9 cellular contexts compared by ENCODE assay signal in genomic region chr5:172766287-172767104, GRCh38. TPM values are rescaled to one million over a fixed set of nuclear protein-coding genes. Genes with fewer than 3 reads are reported as not detected.
DNase-seq lines count a peak whose midpoint lies in the region; ATAC-seq and TF ChIP-seq lines count a peak whose summit lies in the region.
"Had no signal": no experiment of that assay in that cellular context is flagged by ENCODE, and none has a peak within 500 bp of the region (broad histone marks: within the 10 kb centered on the region; RNA-seq: fewer than 3 reads in every experiment).

No MANE protein-coding gene starts in this region.

- peak; percentile 17 for DNase-seq in NCI-H69 (lab: John Stamatoyannopoulos, UW)
- DNase-seq in central memory CD8-positive, alpha-beta T cell (ENCODE audit: low spot score in 2 of 2): peak; percentile 28 to 38
- DNase-seq in kidney epithelial cell (ENCODE audit: low read depth): no peak
- no peak for DNase-seq in GDM1 (lab: John Stamatoyannopoulos, UW)
- no peak for DNase-seq in NCI-H524 (lab: John Stamatoyannopoulos, UW)

- peaks cover 65% of the 10 kb centered on the region for H3K4me1 Mint-ChIP-seq in central memory CD8-positive, alpha-beta T cell

- peak overlapping the region; percentile 94 for H3K4me3 Mint-ChIP-seq in central memory CD8-positive, alpha-beta T cell

- H3K9me3 Mint-ChIP-seq in central memory CD8-positive, alpha-beta T cell: no peaks in the 10 kb centered on the region

- H3K9me3 ChIP-seq in skeletal muscle satellite cell (replicated peaks; ENCODE audit: low read length): no peaks in the 10 kb centered on the region

- peak overlapping the region; percentile 99 for H3K27ac Mint-ChIP-seq in central memory CD8-positive, alpha-beta T cell (ENCODE audit: low read depth)

- ATAC-seq in central memory CD8-positive, alpha-beta T cell (replicated peaks; ENCODE audit: extremely low read depth, poor library complexity, severe bottlenecking): no peak
- ATAC-seq in GM21381 (IDR thresholded peaks at IDR 0.05; ENCODE audit: unreplicated experiment): no peak

- H3K9ac ChIP-seq in skeletal muscle satellite cell (ENCODE audit: low read depth, low read length): peak overlapping the region; percentile 92

- no peaks in the 10 kb centered on the region for H3K27me3 ChIP-seq in kidney epithelial cell (ENCODE audit: control insufficient read depth, insufficient read depth, low read length)
- no peaks in the 10 kb centered on the region for H3K27me3 ChIP-seq in skeletal muscle satellite cell (ENCODE audit: control insufficient read depth, insufficient read depth, low read length)

- H3K27me3 Mint-ChIP-seq in central memory CD8-positive, alpha-beta T cell: no peaks in the 10 kb centered on the region

- peak overlapping the region; percentile 69 for H3K4me2 ChIP-seq in skeletal muscle satellite cell (ENCODE audit: low read length)

- H3K36me3 ChIP-seq in kidney epithelial cell (ENCODE audit: control insufficient read depth, insufficient read depth, low read length): peaks cover 4% of the 10 kb centered on the region
- peaks cover 36% of the 10 kb centered on the region for H3K36me3 ChIP-seq in skeletal muscle satellite cell (ENCODE audit: insufficient read depth, low read length)

- TF ChIP-seq CTCF in C4-2B (conservative IDR thresholded peaks at IDR 0.05): no peak
- no peak for TF ChIP-seq CTCF in kidney epithelial cell (IDR thresholded peaks at IDR 0.05; ENCODE audit: insufficient read depth, low read length, poor library complexity, severe bottlenecking)

- H3K4me3 ChIP-seq in kidney epithelial cell (ENCODE audit: low read depth, low read length) (peak overlapping the region; percentile 14), skeletal muscle satellite cell (ENCODE audit: low read length) (peak overlapping the region; percentile 79)

- peaks cover 20% of the 10 kb centered on the region for H3K4me1 ChIP-seq in skeletal muscle satellite cell (ENCODE audit: control insufficient read depth, insufficient read depth, low read length)

- H3K27ac ChIP-seq in C4-2B: peak overlapping the region; percentile 78
- H3K27ac ChIP-seq: HL-60 had no signal

- peaks cover 70% of the 10 kb centered on the region for H3K36me3 Mint-ChIP-seq in central memory CD8-positive, alpha-beta T cell (ENCODE audit: insufficient read depth)

RNA-seq across cellular contexts. Expression of gene DUSP1, which starts 4.5 kb away (rescaled TPM):
- 227 and 286 TPM in 2 replicates for total RNA-seq in kidney epithelial cell
- total RNA-seq in skeletal muscle satellite cell (2012; rRNA removed): 204 and 438 TPM in 2 replicates

Comparison
In these comparisons a context has a peak if more than half of its experiments do, and no peak if none do; other contexts are left out.
1. DNase-seq: peak in NCI-H69 (single experiment) and central memory CD8-positive, alpha-beta T cell (2 of 2); none in kidney epithelial cell (single experiment), GDM1 (single experiment) and NCI-H524 (0 of 2).